29 cellular contexts compared by ENCODE assay signal in the genomic region with DNA sequence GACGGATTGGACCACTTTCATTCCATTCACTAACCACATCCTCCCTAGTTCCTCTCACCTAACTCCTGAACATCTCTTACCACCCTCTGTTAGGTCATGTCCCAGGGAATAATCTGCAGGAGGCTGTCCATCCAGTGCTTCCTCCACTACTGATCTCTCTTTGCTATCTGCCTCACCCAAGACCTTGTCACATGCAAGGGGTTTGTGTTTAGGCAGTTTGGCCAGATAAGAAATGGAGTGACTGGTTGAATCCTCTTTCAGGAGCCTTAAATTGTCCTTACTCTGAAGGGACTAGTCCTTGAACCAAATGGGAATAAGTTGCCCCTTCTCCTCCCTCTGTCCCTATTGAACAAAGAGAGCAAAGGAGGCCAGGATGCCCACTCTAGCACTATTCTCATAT.
DNase-seq lines count a peak whose midpoint lies in the region; ATAC-seq, FAIRE-seq and TF ChIP-seq lines count a peak whose summit lies in the region.
"Had no signal": no experiment of that assay in that cellular context is flagged by ENCODE, and none has a peak within 500 bp of the region (broad histone marks: within the 10 kb centered on the region; RNA-seq: fewer than 3 reads in every experiment).

No MANE protein-coding gene starts in this region.

- H3K9me3 ChIP-seq in K562 (replicated peaks; ENCODE audit: control insufficient read depth, insufficient read depth, low read depth, low read length): peaks cover 16% of the 10 kb centered on the region

- peak overlapping the region; percentile 25; the same call in 1 of the 2 replicates for H3K4me2 ChIP-seq in K562 (ENCODE audit: insufficient read depth, low read length)
- H3K4me2 ChIP-seq: BLaER1 had no signal

- H3K9me1 ChIP-seq in K562 (ENCODE audit: control insufficient read depth, insufficient read depth, low read length): no peaks in the 10 kb centered on the region

- peaks cover 0 to 19% of the 10 kb centered on the region in 2 experiments; a peak in 4 of 5 replicates for H3K4me1 ChIP-seq in K562 (replicated peaks in 1 of 2; ENCODE audit: control insufficient read depth in 2 of 2, insufficient read depth in 2 of 2, low read length in 2 of 2)
- H3K4me1 ChIP-seq: transverse colon had no signal

- peak in 1 of 2 experiments; percentile 4; a peak in 1 of 4 replicates for TF ChIP-seq RAD21 in K562 (CRISPR knock-in tag; conservative IDR thresholded peaks at IDR 0.05 in 1 of 2, IDR thresholded peaks at IDR 0.05 in 1 of 2)

- peak overlapping the region; percentile 99 for H3K27ac Mint-ChIP-seq in activated naive CD4-positive, alpha-beta T cell treated with anti-CD3 and anti-CD28 coated beads, Interleukin-2, amount 50 U/mL, for 24 hours
- H3K27ac Mint-ChIP-seq: dendritic cell treated with granulocyte-macrophage colony-stimulating factor and Interleukin-4, amounts not matched to agents 40 ng/mL and 50 ng/mL, for 4 days; endodermal cell had no signal

- H4K20me1 ChIP-seq in K562 (replicated peaks; ENCODE audit: control insufficient read depth, insufficient read depth, low read length): no peaks in the 10 kb centered on the region
- H4K20me1 ChIP-seq: BLaER1 had no signal

- FAIRE-seq in K562 (lab: Jason Lieb, UNC): peak; percentile 65

- H3K4me3 ChIP-seq in K562: no peak overlapping the region
- H3K4me3 ChIP-seq: BLaER1, esophagus squamous epithelium, left ventricle myocardium inferior, right atrium auricular region, transverse colon had no signal

- H3K4me3 Mint-ChIP-seq in activated naive CD4-positive, alpha-beta T cell treated with anti-CD3 and anti-CD28 coated beads, Interleukin-2, amount 50 U/mL, for 24 hours: peak overlapping the region; percentile 28
- H3K4me3 Mint-ChIP-seq: dendritic cell treated with granulocyte-macrophage colony-stimulating factor and Interleukin-4, amounts not matched to agents 40 ng/mL and 50 ng/mL, for 4 days; endodermal cell had no signal

- ATAC-seq in K562: peak; percentile 74
- ATAC-seq: foreskin keratinocyte, Panc1 had no signal

- no peaks in the 10 kb centered on the region for H3K79me2 ChIP-seq in K562 (ENCODE audit: control insufficient read depth, insufficient read depth, low read length)

- H3K27me3 ChIP-seq in K562 (ENCODE audit: control insufficient read depth in 2 of 2, insufficient read depth in 2 of 2, low read length in 2 of 2): no peaks in the 10 kb centered on the region
- H3K27me3 ChIP-seq: BLaER1, esophagus squamous epithelium, foreskin keratinocyte, right atrium auricular region, transverse colon had no signal

- POLR2A ChIA-PET in K562 (lab: Yijun Ruan, JAX): no interaction called here

- H2AFZ ChIP-seq in K562 (ENCODE audit: low read depth, low read length): no peak overlapping the region

- H3K36me3 ChIP-seq in K562 (ENCODE audit: control insufficient read depth, insufficient read depth, low read length): no peaks in the 10 kb centered on the region; the same call in 2 of the 3 replicates
- H3K36me3 ChIP-seq: BLaER1, esophagus squamous epithelium, right atrium auricular region, transverse colon had no signal

- DNase-seq in activated naive CD4-positive, alpha-beta T cell treated with Interleukin-2 at 50 U/mL for 16 hours: no peak
- DNase-seq in HUDEP-2 (lab: John Stamatoyannopoulos, UW; ENCODE audit: unreplicated experiment in 76 of 76): peak in 39 of 76 experiments; percentile 2 to 57 (median 24)
- DNase-seq in K562 (ENCODE audit: extremely low read depth in 1 of 4, low spot score in 3 of 4): peak; percentile 38 to 78 (median 44)
- no peak for DNase-seq in GM10266 (ENCODE audit: extremely low spot score)
- no peak for DNase-seq in CD1c-positive myeloid dendritic cell (ENCODE audit: extremely low spot score)
- DNase-seq in iPS-NIHi11 (ENCODE audit: low spot score): no peak
- DNase-seq: activated CD8-positive, alpha-beta memory T cell treated with anti-CD3 and anti-CD28 coated beads, Interleukin-2, amount 50 U/mL, for 4 hours; Calu3; caudate nucleus; DMS79 treated with DMSO at 0.1 percent for 48 hours; endodermal cell; esophagus squamous epithelium; foreskin keratinocyte; head of caudate nucleus; IMR-90; islet precursor cell; left ventricle myocardium inferior; NCI-H1048; NCI-H1694; posterior cingulate gyrus; Right ventricle myocardium superior; stimulated activated CD4-positive, alpha-beta T cell treated with anti-CD3 and anti-CD28 coated beads, Interleukin-2, amount 100 ng/mL, for 24 hours; transverse colon had no signal

- CTCF ChIA-PET in K562 (lab: Yijun Ruan, JAX; ENCODE audit: low intra/inter-chr PET ratio): no interaction called here

- H3K9me3 Mint-ChIP-seq in activated naive CD4-positive, alpha-beta T cell treated with anti-CD3 and anti-CD28 coated beads, Interleukin-2, amount 50 U/mL, for 24 hours: peaks cover 13% of the 10 kb centered on the region

- no peaks in the 10 kb centered on the region for H3K27me3 Mint-ChIP-seq in activated naive CD4-positive, alpha-beta T cell treated with anti-CD3 and anti-CD28 coated beads, Interleukin-2, amount 50 U/mL, for 24 hours
- H3K27me3 Mint-ChIP-seq: dendritic cell treated with granulocyte-macrophage colony-stimulating factor and Interleukin-4, amounts not matched to agents 40 ng/mL and 50 ng/mL, for 4 days had no signal

- H3K4me1 Mint-ChIP-seq in activated naive CD4-positive, alpha-beta T cell treated with anti-CD3 and anti-CD28 coated beads, Interleukin-2, amount 50 U/mL, for 24 hours: peaks cover 95% of the 10 kb centered on the region

- H3K36me3 Mint-ChIP-seq in activated naive CD4-positive, alpha-beta T cell treated with anti-CD3 and anti-CD28 coated beads, Interleukin-2, amount 50 U/mL, for 24 hours: peaks cover 16% of the 10 kb centered on the region

- H3K9ac ChIP-seq in K562 (ENCODE audit: insufficient read depth in 1 of 2, low read depth in 2 of 2, low read length in 2 of 2): no peak overlapping the region
- H3K9ac ChIP-seq: BLaER1 had no signal

- TF ChIP-seq CTCF in K562 (IDR thresholded peaks at IDR 0.05 in 2 of 3, conservative IDR thresholded peaks at IDR 0.05 in 1 of 3; ENCODE audit: insufficient read depth in 2 of 3, low read depth in 1 of 3, low read length in 3 of 3) (no peak), GM10266 (IDR thresholded peaks at IDR 0.05; ENCODE audit: control insufficient read depth, insufficient read depth, low read depth, missing control alignments) (no peak)

- BruUV-seq in K562 (replicated peaks; lab: Mats Ljungman, UMichigan): no TSS peak

- H3K27ac ChIP-seq in K562 (ENCODE audit: extremely low read depth, low read depth, low read length): no peak overlapping the region; the same call in 2 of the 3 replicates
- H3K27ac ChIP-seq: BLaER1, esophagus squamous epithelium, foreskin keratinocyte, left ventricle myocardium inferior, right atrium auricular region, transverse colon, VCaP had no signal

- TF ChIP-seq EP300 in K562 (IDR thresholded peaks at IDR 0.05; ENCODE audit: low read length): peak; percentile 83

- in situ Hi-C loops in K562 (cut with MboI): no loop called here

- TF ChIP-seq POLR2A in K562 (conservative IDR thresholded peaks at IDR 0.05): no peak

- whole genome bisulfite sequencing in K562 (ENCODE audit: insufficient coverage, low coverage, missing lambda C conversion rate): 11% methylated on average over 1 of the region's 1 CpG

- intact Hi-C loops in K562 (cut with micrococcal nuclease): no loop called here

TF ChIP-seq in K562, 482 proteins besides CTCF, POLR2A, EP300 and RAD21 (continues in another document):
- 0 out of 2 replicates have a peak, but pooled peaks have one; percentile 47 for TF ChIP-seq L3MBTL2 (IDR thresholded peaks at IDR 0.05)
- peak; percentile 82 for TF ChIP-seq TCF3 (CRISPR knock-in tag; IDR thresholded peaks at IDR 0.05)
- TF ChIP-seq ZNF324 (CRISPR knock-in tag; IDR thresholded peaks at IDR 0.05): peak; percentile 65
- TF ChIP-seq SMAD2 (IDR thresholded peaks at IDR 0.05; ENCODE audit: low read depth, low read length): no peak
- 0 out of 2 replicates have a peak, but pooled peaks have one; percentile 52 for TF ChIP-seq KAT7 (CRISPR knock-in tag; IDR thresholded peaks at IDR 0.05; ENCODE audit: borderline replicate concordance)
- TF ChIP-seq HNRNPUL1 (IDR thresholded peaks at IDR 0.05; ENCODE audit: low read length): no peak
- TF ChIP-seq, protein P1, sequence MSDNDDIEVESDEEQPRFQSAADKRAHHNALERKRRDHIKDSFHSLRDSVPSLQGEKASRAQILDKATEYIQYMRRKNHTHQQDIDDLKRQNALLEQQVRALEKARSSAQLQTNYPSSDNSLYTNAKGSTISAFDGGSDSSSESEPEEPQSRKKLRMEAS (CRISPR knock-in tag; IDR thresholded peaks at IDR 0.05): no peak
- TF ChIP-seq ZNF354B (CRISPR knock-in tag; IDR thresholded peaks at IDR 0.05): no peak
- peak; percentile 63 for TF ChIP-seq NCOR1 (IDR thresholded peaks at IDR 0.05)
- TF ChIP-seq KLF16 (IDR thresholded peaks at IDR 0.05): peak; percentile 14; the same call in 1 of the 2 replicates
- peak; percentile 73; the same call in 1 of the 2 replicates for TF ChIP-seq TEAD4 (IDR thresholded peaks at IDR 0.05; ENCODE audit: low read length)
- no peak for TF ChIP-seq TEAD4 (CRISPR knock-in tag; IDR thresholded peaks at IDR 0.05; ENCODE audit: borderline replicate concordance)
- 0 out of 2 replicates have a peak, but pooled peaks have one; percentile 53 for TF ChIP-seq ZNF175 (CRISPR knock-in tag; IDR thresholded peaks at IDR 0.05; ENCODE audit: low read depth)
- TF ChIP-seq ZEB2 (IDR thresholded peaks at IDR 0.05): peak; percentile 57; the same call in 1 of the 2 replicates
- no peak for TF ChIP-seq E2F8 (IDR thresholded peaks at IDR 0.05; ENCODE audit: low read depth, partially characterized antibody)
- peak; percentile 75 for TF ChIP-seq SOX6 (IDR thresholded peaks at IDR 0.05)
- TF ChIP-seq TAL1 (IDR thresholded peaks at IDR 0.05): peak; percentile 73

Comparison
In these comparisons a context has a peak if more than half of its experiments do, and no peak if none do; other contexts are left out.
1. DNase-seq: peak in HUDEP-2 (39 of 76) and K562 (4 of 4); none in activated naive CD4-positive, alpha-beta T cell treated with Interleukin-2 at 50 U/mL for 16 hours (single experiment), GM10266 (single experiment), CD1c-positive myeloid dendritic cell (single experiment) and iPS-NIHi11 (single experiment).